Comparison of ENCODE assay signal across 16 cellular contexts in the genomic region with DNA sequence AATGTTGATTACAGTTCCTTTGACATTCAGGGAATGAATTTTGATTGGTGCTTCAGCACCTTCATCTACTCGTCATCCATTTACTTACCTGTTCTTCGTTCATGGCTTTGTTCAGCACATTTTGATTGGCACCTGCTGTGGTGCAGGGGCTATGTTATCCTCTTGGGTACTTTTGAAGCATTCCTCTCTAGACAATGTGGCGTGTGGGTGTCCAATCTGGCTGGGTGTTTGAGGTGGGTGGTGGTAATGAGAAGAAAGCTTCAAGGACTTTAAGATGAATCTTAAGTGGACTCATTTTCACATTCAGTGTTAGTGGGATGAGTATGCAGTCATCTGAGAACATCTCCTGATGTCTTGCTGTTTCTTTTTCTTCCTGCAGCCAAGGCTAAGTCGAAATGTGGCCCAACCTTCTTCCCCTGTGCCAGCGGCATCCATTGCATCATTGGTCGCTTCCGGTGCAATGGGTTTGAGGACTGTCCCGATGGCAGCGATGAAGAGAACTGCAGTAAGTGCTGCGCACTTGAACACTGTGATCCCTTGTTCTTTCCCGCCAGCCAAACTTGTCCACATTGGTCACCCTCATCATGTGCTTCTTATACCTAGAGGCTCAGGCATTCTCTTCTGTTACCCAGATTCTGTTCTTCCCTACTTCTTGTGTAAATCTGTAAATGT.
A peak's percentile ranks its signal among the peaks of the same experiment; 100 is the strongest.
DNase-seq lines count a peak whose midpoint lies in the region; ATAC-seq, FAIRE-seq and TF ChIP-seq lines count a peak whose summit lies in the region.
"Had no signal": no experiment of that assay in that cellular context is flagged by ENCODE, and none has a peak within 500 bp of the region (broad histone marks: within the 10 kb centered on the region; RNA-seq: fewer than 3 reads in every experiment).

No MANE protein-coding gene starts in this region.

- H3K79me1 ChIP-seq in H9 (ENCODE audit: insufficient read depth, low read depth, low read length, poor library complexity, severe bottlenecking): no peaks in the 10 kb centered on the region

- H3K4me2 ChIP-seq in H9 (ENCODE audit: insufficient read depth, insufficient read length, low read length) (no peak overlapping the region), K562 (ENCODE audit: insufficient read depth, low read length) (no peak overlapping the region)
- H3K4me2 ChIP-seq: BLaER1 treated with 17β-estradiol and CSF1 and Interleukin-3, amounts not matched to agents 10 nM and 100 nM had no signal

- H3K36me3 ChIP-seq in K562 (ENCODE audit: control insufficient read depth, insufficient read depth, low read length): no peaks in the 10 kb centered on the region

- intact Hi-C loops in K562 (cut with micrococcal nuclease): no loop called here
- intact Hi-C loops in activated CD4-positive, alpha-beta T cell treated with anti-CD3 and anti-CD28 coated beads for 36 hours (cut with DNase I, micrococcal nuclease): no loop called here

- WGBS in H9 (ENCODE audit: extremely low coverage, insufficient read length, low lambda C conversion rate): no CpG with 5 or more reads among the region's 11 CpGs
- WGBS in K562 (ENCODE audit: insufficient coverage, low coverage, missing lambda C conversion rate): 69% methylated on average over 11 of the region's 11 CpGs

- no peak overlapping the region for H3K4me3 ChIP-seq in K562
- H3K4me3 ChIP-seq: BLaER1 treated with 17β-estradiol and CSF1 and Interleukin-3, amounts not matched to agents 10 nM and 100 nM; GM12878 had no signal

- H3K4me1 ChIP-seq in H9 (ENCODE audit: insufficient read depth, low read length) (peaks cover 2% of the 10 kb centered on the region), K562 (replicated peaks in 1 of 2; ENCODE audit: control insufficient read depth in 2 of 2, insufficient read depth in 2 of 2, low read length in 2 of 2) (peaks cover 0 to 12% of the 10 kb centered on the region in 2 experiments; a peak in 2 of 5 replicates)

- H2BK5ac ChIP-seq in H9 (ENCODE audit: insufficient read length, low read length): no peak overlapping the region

- no peaks in the 10 kb centered on the region for H3K27me3 Mint-ChIP-seq in H9 (ENCODE audit: low read depth)
- no peaks in the 10 kb centered on the region for H3K27me3 Mint-ChIP-seq in activated CD4-positive, alpha-beta T cell treated with anti-CD3 and anti-CD28 coated beads for 36 hours

- H4K91ac ChIP-seq in H9 (ENCODE audit: insufficient read length, low read depth, low read length): no peak overlapping the region

- no peak overlapping the region for H3K56ac ChIP-seq in H9 (ENCODE audit: insufficient read length, low read depth, low read length)

- peak overlapping the region in 2 of 3 experiments; percentile 20 to 51; a peak in 1 of 7 replicates for H3K27ac Mint-ChIP-seq in H9
- no peak overlapping the region for H3K27ac Mint-ChIP-seq in activated CD4-positive, alpha-beta T cell treated with anti-CD3 and anti-CD28 coated beads for 36 hours
- H3K27ac Mint-ChIP-seq: CD4-positive, CD25-positive, alpha-beta regulatory T cell had no signal

- DNase-seq in H9: no peak
- DNase-seq in K562 (ENCODE audit: extremely low read depth in 1 of 4, low spot score in 3 of 4): no peak
- DNase-seq in inferior parietal cortex (ENCODE audit: extremely low spot score): peak; percentile 57
- DNase-seq in occipital lobe (lab: John Stamatoyannopoulos, UW): peak; percentile 42
- DNase-seq in activated CD4-positive, alpha-beta T cell treated with anti-CD3 and anti-CD28 coated beads for 36 hours: no peak
- DNase-seq in hepatic stellate cell (ENCODE audit: low spot score): no peak
- no peak for DNase-seq in kidney tubule cell (ENCODE audit: low spot score)
- DNase-seq: 8988T; ACHN; CD4-positive, CD25-positive, alpha-beta regulatory T cell; DMS 273 treated with DMSO at 0.1 percent for 48 hours; GOT3; HCEC 1CT had no signal

- H3K4ac ChIP-seq in H9 (ENCODE audit: low read depth, low read length): no peak overlapping the region

- no peak overlapping the region for H3T11ph ChIP-seq in H9 (ENCODE audit: low read length)

- no peak overlapping the region for H3K14ac ChIP-seq in H9 (ENCODE audit: insufficient read depth, low read length)

- no peak overlapping the region for H2BK15ac ChIP-seq in H9 (ENCODE audit: low read depth, low read length)

- no peaks in the 10 kb centered on the region for H3K9me1 ChIP-seq in K562 (ENCODE audit: control insufficient read depth, insufficient read depth, low read length)

- H3K23me2 ChIP-seq in H9 (ENCODE audit: insufficient read length, low read depth, low read length, poor library complexity, severe bottlenecking): no peaks in the 10 kb centered on the region

- BruUV-seq in K562 (replicated peaks; lab: Mats Ljungman, UMichigan): no TSS peak

- FAIRE-seq in K562 (lab: Jason Lieb, UNC): peak; percentile 35
- FAIRE-seq: GM12878 had no signal

- in situ Hi-C loops in K562 (cut with MboI): no loop called here

- H3K9me3 ChIP-seq in H9 (ENCODE audit: control insufficient read depth, low read depth, low read length) (no peaks in the 10 kb centered on the region), K562 (replicated peaks; ENCODE audit: control insufficient read depth, insufficient read depth, low read depth, low read length) (no peaks in the 10 kb centered on the region)

- no peak overlapping the region for H2BK120ac ChIP-seq in H9 (ENCODE audit: low read depth, low read length, poor library complexity, severe bottlenecking)

- H3K18ac ChIP-seq in H9 (ENCODE audit: insufficient read length, low read depth, low read length): no peak overlapping the region

- H4K20me1 ChIP-seq in H9 (ENCODE audit: control insufficient read depth, insufficient read depth, insufficient read length): no peaks in the 10 kb centered on the region
- no peaks in the 10 kb centered on the region for H4K20me1 ChIP-seq in K562 (replicated peaks; ENCODE audit: control insufficient read depth, insufficient read depth, low read length)

- CTCF ChIA-PET in K562 (lab: Yijun Ruan, JAX; ENCODE audit: low intra/inter-chr PET ratio): no interaction called here
- CTCF ChIA-PET in activated CD4-positive, alpha-beta T cell treated with anti-CD3 and anti-CD28 coated beads for 36 hours (lab: Charles Lee): no interaction called here

- H3K23ac ChIP-seq in H9 (ENCODE audit: insufficient read length, low read depth, low read length): no peak overlapping the region

- no peak overlapping the region for H2BK20ac ChIP-seq in H9 (ENCODE audit: low read depth, low read length, poor library complexity, severe bottlenecking)

- TF ChIP-seq EP300 in K562 (IDR thresholded peaks at IDR 0.05; ENCODE audit: low read length): no peak

- H2AK5ac ChIP-seq in H9 (ENCODE audit: insufficient read length, low read length): no peak overlapping the region

- peaks cover 17 to 38% (median 25%) of the 10 kb centered on the region in 3 experiments for H3K36me3 Mint-ChIP-seq in H9 (ENCODE audit: insufficient read depth in 1 of 3, low read depth in 3 of 3)
- no peaks in the 10 kb centered on the region for H3K36me3 Mint-ChIP-seq in activated CD4-positive, alpha-beta T cell treated with anti-CD3 and anti-CD28 coated beads for 36 hours (ENCODE audit: low read depth)
- H3K36me3 Mint-ChIP-seq: CD4-positive, CD25-positive, alpha-beta regulatory T cell had no signal

- H4K5ac ChIP-seq in H9 (ENCODE audit: insufficient read length, low read depth, low read length): no peak overlapping the region

- no peak for TF ChIP-seq POLR2A in K562 (conservative IDR thresholded peaks at IDR 0.05)

- no peak for TF ChIP-seq RAD21 in K562 (CRISPR knock-in tag; conservative IDR thresholded peaks at IDR 0.05 in 1 of 2, IDR thresholded peaks at IDR 0.05 in 1 of 2)

- ATAC-seq in K562: no peak
- ATAC-seq in activated CD4-positive, alpha-beta T cell treated with anti-CD3 and anti-CD28 coated beads for 36 hours: no peak
- ATAC-seq: GM12878 had no signal

- POLR2A ChIA-PET in K562 (lab: Yijun Ruan, JAX): interaction anchor here (0.8 kb wide), 1 partner anchor 333 kb away, joined by 3 read pairs; no protein-coding TSS in a partner anchor
- POLR2A ChIA-PET in activated CD4-positive, alpha-beta T cell treated with anti-CD3 and anti-CD28 coated beads for 36 hours (lab: Charles Lee): no interaction called here

- H3K4me1 Mint-ChIP-seq in H9: peaks cover 8 to 9% of the 10 kb centered on the region in 2 experiments
- no peaks in the 10 kb centered on the region for H3K4me1 Mint-ChIP-seq in activated CD4-positive, alpha-beta T cell treated with anti-CD3 and anti-CD28 coated beads for 36 hours
- H3K4me1 Mint-ChIP-seq: CD4-positive, CD25-positive, alpha-beta regulatory T cell had no signal

- H3K27me3 ChIP-seq in H9 (ENCODE audit: insufficient read depth, low read length): no peaks in the 10 kb centered on the region
- H3K27me3 ChIP-seq in K562 (ENCODE audit: control insufficient read depth in 2 of 2, insufficient read depth in 2 of 2, low read length in 2 of 2): no peaks in the 10 kb centered on the region
- H3K27me3 ChIP-seq: BLaER1 treated with 17β-estradiol and CSF1 and Interleukin-3, amounts not matched to agents 10 nM and 100 nM had no signal

- no peak overlapping the region for H4K8ac ChIP-seq in H9 (replicated peaks; ENCODE audit: insufficient read length, low read depth, low read length)

- TF ChIP-seq CTCF in H9 (conservative IDR thresholded peaks at IDR 0.05) (no peak), K562 (IDR thresholded peaks at IDR 0.05 in 2 of 3, conservative IDR thresholded peaks at IDR 0.05 in 1 of 3; ENCODE audit: insufficient read depth in 2 of 3, low read depth in 1 of 3, low read length in 3 of 3) (no peak)

- peaks cover 8 to 10% of the 10 kb centered on the region in 2 experiments; a peak in 3 of 5 replicates for H3K9me3 Mint-ChIP-seq in H9
- peaks cover 2% of the 10 kb centered on the region for H3K9me3 Mint-ChIP-seq in activated CD4-positive, alpha-beta T cell treated with anti-CD3 and anti-CD28 coated beads for 36 hours (ENCODE audit: low read depth)

- H3K4me3 Mint-ChIP-seq in H9: no peak overlapping the region
- no peak overlapping the region for H3K4me3 Mint-ChIP-seq in activated CD4-positive, alpha-beta T cell treated with anti-CD3 and anti-CD28 coated beads for 36 hours
- H3K4me3 Mint-ChIP-seq: CD4-positive, CD25-positive, alpha-beta regulatory T cell had no signal

- H3K9ac ChIP-seq in H9 (ENCODE audit: extremely low read depth, insufficient read length, low read length): no peak overlapping the region
- no peak overlapping the region for H3K9ac ChIP-seq in K562 (ENCODE audit: insufficient read depth in 1 of 2, low read depth in 2 of 2, low read length in 2 of 2)
- H3K9ac ChIP-seq: BLaER1 treated with 17β-estradiol and CSF1 and Interleukin-3, amounts not matched to agents 10 nM and 100 nM had no signal

- H2BK12ac ChIP-seq in H9 (ENCODE audit: insufficient read length, low read depth, low read length): no peak overlapping the region

- H3K79me2 ChIP-seq in H9 (ENCODE audit: insufficient read depth, low read length) (no peaks in the 10 kb centered on the region), K562 (ENCODE audit: control insufficient read depth, insufficient read depth, low read length) (no peaks in the 10 kb centered on the region)

- H2AFZ ChIP-seq in H9 (ENCODE audit: low read length): no peak overlapping the region
- H2AFZ ChIP-seq in K562 (ENCODE audit: low read depth, low read length): no peak overlapping the region

- H3K27ac ChIP-seq in H9 (ENCODE audit: insufficient read length, low read depth, low read length) (no peak overlapping the region), K562 (ENCODE audit: extremely low read depth, low read depth, low read length) (no peak overlapping the region; the same call in 2 of the 3 replicates)
- H3K27ac ChIP-seq: BLaER1 treated with 17β-estradiol and CSF1 and Interleukin-3, amounts not matched to agents 10 nM and 100 nM; HL-60 had no signal

Comparison
In these comparisons a context has a peak if more than half of its experiments do, and no peak if none do; other contexts are left out.
1. DNase-seq: peak in inferior parietal cortex (single experiment) and occipital lobe (single experiment); none in H9 (single experiment), K562 (0 of 4), activated CD4-positive, alpha-beta T cell treated with anti-CD3 and anti-CD28 coated beads for 36 hours (single experiment), hepatic stellate cell (single experiment) and kidney tubule cell (single experiment).